In genomic region chr6:142567476-142567875, GRCh38 we compare ENCODE assay signal across 13 cellular contexts.
DNase-seq lines count a peak whose midpoint lies in the region; ATAC-seq, FAIRE-seq and TF ChIP-seq lines count a peak whose summit lies in the region.
"Had no signal": no experiment of that assay in that cellular context is flagged by ENCODE, and none has a peak within 500 bp of the region (broad histone marks: within the 10 kb centered on the region; RNA-seq: fewer than 3 reads in every experiment).

No MANE protein-coding gene starts in this region.

- TF ChIP-seq CTCF in GM23338 (conservative IDR thresholded peaks at IDR 0.05; ENCODE audit: low read depth in 2 of 2) = no peak
- no peak for TF ChIP-seq CTCF in ascending aorta (IDR thresholded peaks at IDR 0.05)

- no peak overlapping the region; the same call in 2 of the 3 replicates for H3K4me3 Mint-ChIP-seq in GM23338
- H3K4me3 Mint-ChIP-seq: HFFc6 had no signal

- H3K9me2 ChIP-seq in GM23338 (ENCODE audit: insufficient read depth) = peaks cover 10% of the 10 kb centered on the region; the same call in 1 of the 2 replicates

- H3K36me3 ChIP-seq in GM23338 (ENCODE audit: insufficient read depth) (no peaks in the 10 kb centered on the region), ascending aorta (no peaks in the 10 kb centered on the region), mesenchymal stem cell (ENCODE audit: control insufficient read depth in 1 of 2, insufficient read depth in 2 of 2, low read depth in 1 of 2, low read length in 2 of 2) (no peaks in the 10 kb centered on the region)
- H3K36me3 ChIP-seq: BE2C had no signal

- H3K9me3 Mint-ChIP-seq in GM23338 = peaks cover 3% of the 10 kb centered on the region; the same call in 2 of the 3 replicates
- H3K9me3 Mint-ChIP-seq: HFFc6 had no signal

- no peak overlapping the region for H3K4ac ChIP-seq in mesenchymal stem cell (ENCODE audit: low read depth in 1 of 2, low read length in 2 of 2)

- no peak overlapping the region for H3K27ac Mint-ChIP-seq in GM23338
- H3K27ac Mint-ChIP-seq: HFFc6 had no signal

- no peak for FAIRE-seq in RCC 7860 (lab: Jason Lieb, UNC)
- FAIRE-seq: A204.1 had no signal

- H3K4me2 ChIP-seq in GM23338 (0 out of 2 replicates have a peak overlapping the region, but pooled peaks have one; percentile 6), mesenchymal stem cell (ENCODE audit: low read length, poor library complexity, severe bottlenecking) (no peak overlapping the region)

- no peak overlapping the region for H3K4me3 ChIP-seq in GM23338
- H3K4me3 ChIP-seq in ascending aorta = no peak overlapping the region
- no peak overlapping the region for H3K4me3 ChIP-seq in mesenchymal stem cell (ENCODE audit: insufficient read depth in 1 of 2, low read depth in 1 of 2, low read length in 2 of 2)

- H3K9me3 ChIP-seq in ascending aorta (no peaks in the 10 kb centered on the region), mesenchymal stem cell (ENCODE audit: control insufficient read depth, low read length) (no peaks in the 10 kb centered on the region)
- H3K9me3 ChIP-seq: BE2C had no signal

- H3K9ac ChIP-seq in mesenchymal stem cell (ENCODE audit: low read length) = no peak overlapping the region

- H3K14ac ChIP-seq in mesenchymal stem cell (ENCODE audit: low read length in 2 of 2) = no peak overlapping the region

- H3K27me3 Mint-ChIP-seq in GM23338 (ENCODE audit: insufficient read depth, low read depth, poor library complexity) = peaks cover 7% of the 10 kb centered on the region
- H3K27me3 Mint-ChIP-seq: CD4-positive, alpha-beta memory T cell had no signal

- no peak overlapping the region for H2BK5ac ChIP-seq in mesenchymal stem cell (ENCODE audit: low read depth, low read length, poor library complexity, severe bottlenecking)

- H3K4me1 Mint-ChIP-seq in GM23338 = peaks cover 47% of the 10 kb centered on the region

- H3K36me3 Mint-ChIP-seq in GM23338 (ENCODE audit: low read depth) = peaks cover under 1% of the 10 kb centered on the region; the same call in 1 of the 3 replicates
- H3K36me3 Mint-ChIP-seq: CD4-positive, alpha-beta memory T cell had no signal

- H3K4me1 ChIP-seq in GM23338 (ENCODE audit: insufficient read depth) = peaks cover 47% of the 10 kb centered on the region
- H3K4me1 ChIP-seq in ascending aorta = peaks cover 3 to 13% of the 10 kb centered on the region in 2 donors
- H3K4me1 ChIP-seq in mesenchymal stem cell (ENCODE audit: control insufficient read depth, insufficient read depth, low read depth, low read length) = no peaks in the 10 kb centered on the region
- H3K4me1 ChIP-seq: BE2C had no signal

- no peaks in the 10 kb centered on the region for H3F3A ChIP-seq in GM23338 (replicated peaks; ENCODE audit: low read depth)

- H2BK12ac ChIP-seq in mesenchymal stem cell (ENCODE audit: low read length in 2 of 2) = no peak overlapping the region

- H3K27ac ChIP-seq in GM23338 (ENCODE audit: low read depth) = no peak overlapping the region
- peak overlapping the region; percentile 47 to 66 for H3K27ac ChIP-seq in ascending aorta
- H3K27ac ChIP-seq in mesenchymal stem cell (ENCODE audit: low read length, poor library complexity, severe bottlenecking) = no peak overlapping the region

- no peak overlapping the region for H3K18ac ChIP-seq in mesenchymal stem cell (ENCODE audit: low read depth in 1 of 2, low read length in 2 of 2)

- intact Hi-C loops in ascending aorta (cut with DNase I) = loop anchor here (10.0 kb wide), 1 partner anchor 857 kb away; no protein-coding TSS in a partner anchor

- no peak overlapping the region for H4K8ac ChIP-seq in mesenchymal stem cell (ENCODE audit: low read length)

- H4K91ac ChIP-seq in mesenchymal stem cell (ENCODE audit: low read length) = no peak overlapping the region

- no peaks in the 10 kb centered on the region for H3K27me3 ChIP-seq in GM23338 (ENCODE audit: insufficient read depth)
- no peaks in the 10 kb centered on the region for H3K27me3 ChIP-seq in ascending aorta
- no peaks in the 10 kb centered on the region for H3K27me3 ChIP-seq in mesenchymal stem cell (ENCODE audit: control insufficient read depth in 1 of 2, insufficient read depth in 1 of 2, low read length in 2 of 2)
- H3K27me3 ChIP-seq: BE2C had no signal

- H2AFZ ChIP-seq in GM23338 = no peak overlapping the region
- H2AFZ ChIP-seq in mesenchymal stem cell (ENCODE audit: low read depth, low read length) = no peak overlapping the region

- WGBS in mesenchymal stem cell = 81% methylated on average over 3 of the region's 3 CpGs

- no peak for ATAC-seq in GM23338

- no peaks in the 10 kb centered on the region for H3K79me1 ChIP-seq in mesenchymal stem cell (replicated peaks; ENCODE audit: low read length, poor library complexity, severe bottlenecking)

- no peak overlapping the region for H2BK120ac ChIP-seq in mesenchymal stem cell (ENCODE audit: low read depth, low read length)

- H3K23ac ChIP-seq in mesenchymal stem cell (ENCODE audit: low read length in 2 of 2) = no peak overlapping the region

- no peak for DNase-seq in GM23338 (ENCODE audit: low spot score)
- DNase-seq in ascending aorta (ENCODE audit: low spot score in 2 of 2) = no peak
- no peak for DNase-seq in mesenchymal stem cell
- no peak for DNase-seq in DMS153 treated with DMSO at 0.1 percent for 48 hours (lab: John Stamatoyannopoulos, UW; ENCODE audit: unreplicated experiment)
- DNase-seq in RCC 7860 (ENCODE audit: low spot score) = no peak
- DNase-seq in SHP77 treated with DMSO at 0.1 percent for 48 hours (lab: John Stamatoyannopoulos, UW) = no peak
- DNase-seq: DMS153, GF-D8, GOT3 had no signal

- no peak overlapping the region for H2BK15ac ChIP-seq in mesenchymal stem cell (ENCODE audit: low read depth, poor library complexity, severe bottlenecking)

- H2AK5ac ChIP-seq in mesenchymal stem cell (ENCODE audit: low read length, severe bottlenecking) = peak overlapping the region; percentile 82

- H4K20me1 ChIP-seq in GM23338 (replicated peaks; ENCODE audit: insufficient read depth) = no peaks in the 10 kb centered on the region

- H3K79me2 ChIP-seq in GM23338 (replicated peaks; ENCODE audit: insufficient read depth) = no peaks in the 10 kb centered on the region

TF ChIP-seq in GM23338, 12 proteins besides CTCF, POLR2A, EP300 and RAD21 (continues in another document):
- TF ChIP-seq STAT1 (IDR thresholded peaks at IDR 0.05; ENCODE audit: unreplicated experiment) = no peak
- no peak for TF ChIP-seq ETS1 (IDR thresholded peaks at IDR 0.05)
- no peak for TF ChIP-seq POLR2AphosphoS5 (IDR thresholded peaks at IDR 0.05; ENCODE audit: low read depth)
- TF ChIP-seq ZNF331 (CRISPR knock-in tag; IDR thresholded peaks at IDR 0.05; ENCODE audit: low read depth) = no peak
- no peak for TF ChIP-seq CREB1 (CRISPR knock-in tag; IDR thresholded peaks at IDR 0.05; ENCODE audit: low read depth)

Comparison
In these comparisons a context has a peak if more than half of its experiments do, and no peak if none do; other contexts are left out.
1. H3K27ac ChIP-seq: peak in ascending aorta (2 of 2); none in GM23338 (single experiment) and mesenchymal stem cell (single experiment).